Comparison of ENCODE assay signal across 1 cellular context in the genomic region with DNA sequence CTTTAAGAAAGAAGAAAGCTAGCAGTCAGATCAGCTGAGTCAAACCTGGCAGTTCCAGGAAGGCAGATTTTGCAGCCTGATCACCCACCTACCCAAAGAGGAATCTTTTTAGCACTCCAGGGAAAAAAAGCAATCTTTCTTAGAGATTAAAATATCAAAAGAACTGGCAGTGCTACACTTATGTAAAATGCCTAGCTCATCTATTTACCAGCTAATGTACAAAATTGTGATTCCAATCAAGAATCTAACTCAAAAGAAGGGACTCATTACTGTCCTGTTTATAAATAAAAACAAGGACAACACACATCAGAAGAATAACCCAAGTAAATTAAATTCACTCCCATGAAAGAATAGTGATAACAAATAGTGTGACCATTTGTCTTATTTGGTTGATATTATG.
TF ChIP-seq lines count a peak whose summit lies in the region.

No MANE protein-coding gene starts in this region.

TF ChIP-seq in HepG2, 621 proteins besides CTCF, POLR2A, EP300 and RAD21 (continued from another document):
- no peak for TF ChIP-seq ZNF260 (CRISPR knock-in tag; IDR thresholded peaks at IDR 0.05; ENCODE audit: borderline replicate concordance, low read depth)
